In genomic region chr1:55217226-55217996, GRCh38 we compare ENCODE assay signal across 8 cellular contexts. TPM values are rescaled to one million over a fixed set of nuclear protein-coding genes. Genes with fewer than 3 reads are reported as not detected.
A peak's percentile ranks its signal among the peaks of the same experiment; 100 is the strongest.
DNase-seq lines count a peak whose midpoint lies in the region; ATAC-seq and TF ChIP-seq lines count a peak whose summit lies in the region.

No MANE protein-coding gene starts in this region.

- peaks cover 3% of the 10 kb centered on the region for H3K36me3 Mint-ChIP-seq in activated CD4-positive, alpha-beta T cell treated with anti-CD3 and anti-CD28 coated beads for 36 hours (ENCODE audit: low read depth)
- no peaks in the 10 kb centered on the region for H3K36me3 Mint-ChIP-seq in type B pancreatic cell

- no peaks in the 10 kb centered on the region for H3K36me3 ChIP-seq in colonic mucosa

- peak overlapping the region; percentile 89 for H3K27ac Mint-ChIP-seq in activated CD4-positive, alpha-beta T cell treated with anti-CD3 and anti-CD28 coated beads for 36 hours
- H3K27ac Mint-ChIP-seq in type B pancreatic cell: no peak overlapping the region

- no peak for TF ChIP-seq CTCF in colonic mucosa (IDR thresholded peaks at IDR 0.05)
- TF ChIP-seq CTCF in type B pancreatic cell (conservative IDR thresholded peaks at IDR 0.05): no peak

- H3K4me1 Mint-ChIP-seq in activated CD4-positive, alpha-beta T cell treated with anti-CD3 and anti-CD28 coated beads for 36 hours: peaks cover 37% of the 10 kb centered on the region
- peaks cover 38% of the 10 kb centered on the region for H3K4me1 Mint-ChIP-seq in type B pancreatic cell (ENCODE audit: unreplicated experiment)

- intact Hi-C loops in activated CD4-positive, alpha-beta T cell treated with anti-CD3 and anti-CD28 coated beads for 36 hours (cut with DNase I, micrococcal nuclease): loop anchor here (2.0 to 10.0 kb wide), 4 partner anchors 59 to 503 kb away; partner anchors contain the start of genes DHCR24 (in 1 of the 2), PARS2 (in 1 of the 2) and TTC4 (in 1 of the 2)
- intact Hi-C loops in colonic mucosa (cut with DNase I): loop anchor here (10.0 kb wide), 1 partner anchor 73 kb away; no protein-coding TSS in a partner anchor
- intact Hi-C loops in sciatic nerve (cut with DNase I): no loop called here

- DNase-seq in activated CD4-positive, alpha-beta T cell treated with anti-CD3 and anti-CD28 coated beads for 36 hours: no peak
- no peak for DNase-seq in activated CD4-positive, alpha-beta T cell treated with anti-CD3 and anti-CD28 coated beads for 1 hour
- peak; percentile 98 for DNase-seq in NOMO-1 treated with DMSO at 0.1 percent for 48 hours (lab: John Stamatoyannopoulos, UW; ENCODE audit: unreplicated experiment)
- peak; percentile 57 for DNase-seq in colonic mucosa
- no peak for DNase-seq in sciatic nerve (ENCODE audit: low spot score)
- no peak for DNase-seq in type B pancreatic cell (ENCODE audit: extremely low spot score, unreplicated experiment)

- H3K27me3 ChIP-seq in colonic mucosa: no peaks in the 10 kb centered on the region

- no peaks in the 10 kb centered on the region for H3K9me3 ChIP-seq in colonic mucosa

- H3K4me3 ChIP-seq in colonic mucosa: no peak overlapping the region

- no peak overlapping the region for H3K9ac ChIP-seq in colonic mucosa (ENCODE audit: low read depth in 2 of 2, low read length in 2 of 2)

- no peaks in the 10 kb centered on the region for H3K9me3 Mint-ChIP-seq in activated CD4-positive, alpha-beta T cell treated with anti-CD3 and anti-CD28 coated beads for 36 hours (ENCODE audit: low read depth)
- H3K9me3 Mint-ChIP-seq in type B pancreatic cell: no peaks in the 10 kb centered on the region

- POLR2A ChIA-PET in activated CD4-positive, alpha-beta T cell treated with anti-CD3 and anti-CD28 coated beads for 36 hours (lab: Charles Lee): interaction anchor here (0.6 kb wide), 1 partner anchor 52 kb away, joined by 3 read pairs; no protein-coding TSS in a partner anchor

- H3K4me3 Mint-ChIP-seq in activated CD4-positive, alpha-beta T cell treated with anti-CD3 and anti-CD28 coated beads for 36 hours: peak overlapping the region; percentile 59
- H3K4me3 Mint-ChIP-seq in type B pancreatic cell: no peak overlapping the region

- peaks cover 7% of the 10 kb centered on the region for H3K4me1 ChIP-seq in colonic mucosa

- peak overlapping the region; percentile 4 for H3K27ac ChIP-seq in colonic mucosa

- no peaks in the 10 kb centered on the region for H3K27me3 Mint-ChIP-seq in activated CD4-positive, alpha-beta T cell treated with anti-CD3 and anti-CD28 coated beads for 36 hours
- H3K27me3 Mint-ChIP-seq in type B pancreatic cell: no peaks in the 10 kb centered on the region

- CTCF ChIA-PET in activated CD4-positive, alpha-beta T cell treated with anti-CD3 and anti-CD28 coated beads for 36 hours (lab: Charles Lee): interaction anchor here (0.6 to 0.9 kb wide), 4 partner anchors 9 to 298 kb away, joined by 3 to 5 read pairs (median 3); no protein-coding TSS in a partner anchor

- peak; percentile 35 for ATAC-seq in activated CD4-positive, alpha-beta T cell treated with anti-CD3 and anti-CD28 coated beads for 36 hours
- peak; percentile 8 for ATAC-seq in sciatic nerve
- no peak for ATAC-seq in HG03520 (IDR thresholded peaks at IDR 0.05; ENCODE audit: unreplicated experiment)
- no peak for ATAC-seq in GM19455 (IDR thresholded peaks at IDR 0.05; ENCODE audit: unreplicated experiment)

RNA-seq across cellular contexts. Expression of gene USP24, which starts 2.2 kb away (rescaled TPM):
- 10 to 100 TPM; 37.0 to 39.7 TPM for total RNA-seq in activated CD4-positive, alpha-beta T cell treated with anti-CD3 and anti-CD28 coated beads for 36 hours
- total RNA-seq in colonic mucosa (10 to 100 TPM; 31.8 to 34.9 TPM), sciatic nerve (57.6 TPM), type B pancreatic cell (ENCODE audit: low replicate concordance) (35.3 and 44.5 TPM in 2 replicates)

Comparison
In these comparisons a context has a peak if more than half of its experiments do, and no peak if none do; other contexts are left out.
1. ATAC-seq: peak in activated CD4-positive, alpha-beta T cell treated with anti-CD3 and anti-CD28 coated beads for 36 hours (single experiment) and sciatic nerve (single experiment); none in HG03520 (single experiment) and GM19455 (single experiment).
2. DNase-seq: peak in NOMO-1 treated with DMSO at 0.1 percent for 48 hours (single experiment) and colonic mucosa (single experiment); none in activated CD4-positive, alpha-beta T cell treated with anti-CD3 and anti-CD28 coated beads for 36 hours (single experiment), activated CD4-positive, alpha-beta T cell treated with anti-CD3 and anti-CD28 coated beads for 1 hour (single experiment), sciatic nerve (single experiment) and type B pancreatic cell (single experiment).